12 cellular contexts compared by ENCODE assay signal in the genomic region with DNA sequence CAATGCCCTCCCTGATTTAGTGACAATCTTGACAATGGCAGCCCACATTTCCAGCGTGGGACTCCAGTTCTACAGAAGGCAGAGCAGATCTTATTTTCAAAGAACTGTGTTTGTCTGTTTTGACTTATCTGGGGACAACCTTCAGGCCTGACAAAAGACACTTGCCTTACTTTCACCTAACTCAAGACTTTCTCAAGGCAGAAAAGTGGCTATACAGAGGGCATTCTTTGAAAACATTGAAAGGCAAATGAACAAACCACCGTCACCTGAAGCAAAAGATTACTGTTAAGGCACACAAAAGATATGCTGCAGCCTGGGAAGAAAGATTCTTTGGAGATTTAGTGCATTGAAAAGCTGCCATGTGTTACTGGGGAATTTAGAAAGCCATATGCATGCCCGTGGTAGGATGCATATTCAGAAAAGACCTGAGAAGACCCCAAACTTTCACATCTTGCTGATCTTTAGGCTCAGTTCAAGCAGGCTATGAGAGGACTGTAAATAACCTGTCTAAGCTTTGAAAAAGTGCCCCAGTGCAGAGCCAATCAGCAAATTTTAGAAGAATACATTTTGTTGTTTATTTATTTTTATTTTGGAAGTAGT.
DNase-seq lines count a peak whose midpoint lies in the region; ATAC-seq and TF ChIP-seq lines count a peak whose summit lies in the region.
"Had no signal": no experiment of that assay in that cellular context is flagged by ENCODE, and none has a peak within 500 bp of the region (broad histone marks: within the 10 kb centered on the region; RNA-seq: fewer than 3 reads in every experiment).

No MANE protein-coding gene starts in this region.

- no peaks in the 10 kb centered on the region for H3K9me2 ChIP-seq in PC-9 (ENCODE audit: insufficient read depth)

- no peak overlapping the region for H3K4me2 ChIP-seq in PC-9

- no TSS peak for BruUV-seq in PC-9 (replicated peaks; lab: Mats Ljungman, UMichigan)

- H3K27me3 ChIP-seq in HAP-1 (ENCODE audit: low read depth) (no peaks in the 10 kb centered on the region), PC-9 (ENCODE audit: insufficient read depth, low read depth) (no peaks in the 10 kb centered on the region), endodermal cell (ENCODE audit: control insufficient read depth, insufficient read depth, low read length, poor library complexity, severe bottlenecking) (no peaks in the 10 kb centered on the region)

- no peak overlapping the region for H2AFZ ChIP-seq in PC-9

- peaks cover 13% of the 10 kb centered on the region for H3K36me3 Mint-ChIP-seq in endodermal cell (ENCODE audit: low read depth)
- peaks cover 19% of the 10 kb centered on the region for H3K36me3 Mint-ChIP-seq in osteocyte (ENCODE audit: unreplicated experiment)

- H3K4me3 ChIP-seq in HAP-1 (no peak overlapping the region), PC-9 (no peak overlapping the region), endodermal cell (ENCODE audit: low read length) (no peak overlapping the region)

- intact Hi-C loops in PC-9 (cut with micrococcal nuclease; ENCODE audit: unreplicated experiment), result no loop called here

- POLR2A ChIA-PET in PC-9 (lab: Charles Lee; ENCODE audit: unreplicated experiment), result no interaction called here

- 43 to 77% methylated on average over 3 of the region's 3 CpGs for WGBS in endodermal cell (ENCODE audit: insufficient coverage in 1 of 2, insufficient read length in 1 of 2), 2 experiments

- in situ Hi-C loops in HAP-1 (cut with MboI; ENCODE audit: low sequenced_read_pairs), result no loop called here

- H3K9me3 Mint-ChIP-seq in endodermal cell (no peaks in the 10 kb centered on the region), osteocyte (ENCODE audit: unreplicated experiment) (peaks cover 4% of the 10 kb centered on the region)

- H3K27me3 Mint-ChIP-seq in endodermal cell (ENCODE audit: insufficient read depth) (no peaks in the 10 kb centered on the region), osteocyte (ENCODE audit: unreplicated experiment) (no peaks in the 10 kb centered on the region)

- H3K9ac ChIP-seq in endodermal cell (ENCODE audit: extremely low read depth, low read length, poor library complexity, severe bottlenecking), result no peak overlapping the region

- H3K27ac Mint-ChIP-seq in endodermal cell (peak overlapping the region; percentile 26), osteocyte (ENCODE audit: unreplicated experiment) (peak overlapping the region; percentile 51)

- DNase-seq in HAP-1 (ENCODE audit: low spot score in 2 of 2) (peak; percentile 20 to 68), PC-9 (no peak), endodermal cell (no peak), osteocyte (ENCODE audit: extremely low spot score, unreplicated experiment) (no peak), A172 (ENCODE audit: low spot score) (no peak)
- DNase-seq: NCI-H187 treated with DMSO at 0.1 percent for 48 hours; NCI-H69; NK-92 treated with Interleukin-12 subunit alpha and Interleukin-12 subunit beta, amount 100 ng/mL, for 24 hours; PC-3 had no signal

- H3K4me1 ChIP-seq in HAP-1, result peaks cover 16% of the 10 kb centered on the region
- no peaks in the 10 kb centered on the region; the same call in 1 of the 2 replicates for H3K4me1 ChIP-seq in PC-9 (replicated peaks; ENCODE audit: insufficient read depth)
- H3K4me1 ChIP-seq in endodermal cell (ENCODE audit: control insufficient read depth, insufficient read depth, low read length), result no peaks in the 10 kb centered on the region

- CTCF ChIA-PET in PC-9 (lab: Charles Lee), result no interaction called here

- H3K36me3 ChIP-seq in HAP-1 (replicated peaks), result no peaks in the 10 kb centered on the region
- 0 out of 2 replicates have a peak, but pooled peaks cover 6% of the 10 kb centered on the region for H3K36me3 ChIP-seq in PC-9 (ENCODE audit: low read depth)
- H3K36me3 ChIP-seq in endodermal cell (ENCODE audit: control insufficient read depth, insufficient read depth, low read length), result no peaks in the 10 kb centered on the region

- peaks cover 72% of the 10 kb centered on the region for H3K79me2 ChIP-seq in PC-9 (ENCODE audit: low read depth)

- TF ChIP-seq CTCF in PC-9 (conservative IDR thresholded peaks at IDR 0.05), result no peak
- TF ChIP-seq CTCF in endodermal cell (conservative IDR thresholded peaks at IDR 0.05), result no peak
- TF ChIP-seq CTCF in osteocyte (IDR thresholded peaks at IDR 0.05), result no peak

- H3K27ac ChIP-seq in PC-9 (0 out of 2 replicates have a peak overlapping the region, but pooled peaks have one; percentile 16), endodermal cell (ENCODE audit: low read depth, low read length) (no peak overlapping the region)
- H3K27ac ChIP-seq: C4-2B had no signal

- H3K4me3 Mint-ChIP-seq in endodermal cell (no peak overlapping the region), osteocyte (ENCODE audit: unreplicated experiment) (no peak overlapping the region)

- ATAC-seq in GM19452 (IDR thresholded peaks at IDR 0.05; ENCODE audit: unreplicated experiment) (no peak), GM21717 (IDR thresholded peaks at IDR 0.05; ENCODE audit: unreplicated experiment) (no peak)
- ATAC-seq: PC-3 had no signal

- H3K9me3 ChIP-seq in HAP-1 (no peaks in the 10 kb centered on the region), PC-9 (ENCODE audit: insufficient read depth, low read depth) (no peaks in the 10 kb centered on the region), endodermal cell (ENCODE audit: control insufficient read depth, low read length) (no peaks in the 10 kb centered on the region)

- H3F3A ChIP-seq in PC-9 (ENCODE audit: insufficient read depth, low read depth), result peaks cover 31% of the 10 kb centered on the region

- H4K20me1 ChIP-seq in PC-9 (ENCODE audit: insufficient read depth), result 0 out of 2 replicates have a peak, but pooled peaks cover 4% of the 10 kb centered on the region

- peaks cover 9% of the 10 kb centered on the region for H3K4me1 Mint-ChIP-seq in endodermal cell
- peaks cover 10% of the 10 kb centered on the region for H3K4me1 Mint-ChIP-seq in osteocyte (ENCODE audit: unreplicated experiment)

Comparison
In these comparisons a context has a peak if more than half of its experiments do, and no peak if none do; other contexts are left out.
1. DNase-seq: peak in HAP-1 (2 of 2); none in PC-9 (0 of 2), endodermal cell (single experiment), osteocyte (single experiment) and A172 (single experiment).